In genomic region chr18:34978533-34978893, GRCh38 we compare ENCODE assay signal across 8 cellular contexts.
DNase-seq lines count a peak whose midpoint lies in the region; ATAC-seq, FAIRE-seq and TF ChIP-seq lines count a peak whose summit lies in the region.

No MANE protein-coding gene starts in this region.

- H3K36me3 ChIP-seq in HUES6 (ENCODE audit: control insufficient read depth, insufficient read depth, low read length) = no peaks in the 10 kb centered on the region
- H3K36me3 ChIP-seq in bronchial epithelial cell (ENCODE audit: control insufficient read depth, insufficient read depth, low read length) = no peaks in the 10 kb centered on the region

- no peak for TF ChIP-seq RAD21 in A549 (conservative IDR thresholded peaks at IDR 0.05 in 1 of 2, IDR thresholded peaks at IDR 0.05 in 1 of 2)

- H3K9me3 ChIP-seq in A549 (no peaks in the 10 kb centered on the region), HUES6 (ENCODE audit: control insufficient read depth, insufficient read depth, low read depth, low read length) (no peaks in the 10 kb centered on the region), mononuclear cell (ENCODE audit: low read depth, low read length) (no peaks in the 10 kb centered on the region)

- peak overlapping the region; percentile 90 for H3K4me2 ChIP-seq in A549

- no peak for TF ChIP-seq POLR2A in A549 (IDR thresholded peaks at IDR 0.05; ENCODE audit: low read length)

- no peak for DNase-seq in A549 (ENCODE audit: low read depth in 1 of 2, low spot score in 1 of 2)
- no peak for DNase-seq in bronchial epithelial cell (ENCODE audit: low read depth)
- no peak for DNase-seq in putamen (ENCODE audit: low spot score)
- DNase-seq in NCI-H1930 (lab: John Stamatoyannopoulos, UW) = no peak
- DNase-seq in effector CD8-positive, alpha-beta T cell (lab: John Stamatoyannopoulos, UW) = no peak

- peak; percentile 6 to 8; a peak in 3 of 6 replicates for ATAC-seq in A549
- no peak for ATAC-seq in activated CD4-positive, CD25-positive, alpha-beta regulatory T cell treated with anti-CD3 and anti-CD28 coated beads, Interleukin-2, amount 50 U/mL, for 24 hours

- peaks cover 12% of the 10 kb centered on the region for H3K4me1 ChIP-seq in A549
- H3K4me1 ChIP-seq in HUES6 (ENCODE audit: control insufficient read depth, insufficient read depth, low read length) = 0 out of 2 replicates have a peak, but pooled peaks cover 24% of the 10 kb centered on the region
- peaks cover 24% of the 10 kb centered on the region for H3K4me1 ChIP-seq in mononuclear cell (ENCODE audit: insufficient read depth, low read length)

- under 1% methylated on average over 5 of the region's 5 CpGs for WGBS in A549 (ENCODE audit: missing lambda C conversion rate)

- peaks cover 68% of the 10 kb centered on the region for H3K27me3 ChIP-seq in HUES6 (ENCODE audit: control insufficient read depth, insufficient read depth, low read length)
- peaks cover 26% of the 10 kb centered on the region for H3K27me3 ChIP-seq in bronchial epithelial cell (ENCODE audit: control insufficient read depth, insufficient read depth, low read length)
- H3K27me3 ChIP-seq in mononuclear cell (ENCODE audit: insufficient read depth, low read length) = peaks cover 17% of the 10 kb centered on the region

- H3K4me3 ChIP-seq in A549 = peak overlapping the region; percentile 57
- peak overlapping the region; percentile 95 for H3K4me3 ChIP-seq in HUES6 (ENCODE audit: low read depth, low read length)
- peak overlapping the region; percentile 32 for H3K4me3 ChIP-seq in bronchial epithelial cell (ENCODE audit: low read depth, low read length)
- peak overlapping the region; percentile 70 for H3K4me3 ChIP-seq in mononuclear cell (ENCODE audit: low read length)

- TF ChIP-seq EP300 in A549 (IDR thresholded peaks at IDR 0.05) = no peak

- POLR2A ChIA-PET in A549 (lab: Yijun Ruan, JAX) = interaction anchor here (0.6 to 1.4 kb wide), 2 partner anchors 63 to 365 kb away, joined by 3 to 4 read pairs; partner anchors contain the start of gene MAPRE2

- H3K27ac ChIP-seq in A549 (peak overlapping the region; percentile 45 to 83; a peak in 5 of 6 replicates), HUES6 (ENCODE audit: low read depth, low read length) (no peak overlapping the region)

- peak overlapping the region; percentile 32 for H3K9ac ChIP-seq in HUES6 (ENCODE audit: low read length)

- FAIRE-seq in A549 (lab: Jason Lieb, UNC) (no peak), bronchial epithelial cell (lab: Jason Lieb, UNC) (no peak)

- TF ChIP-seq CTCF in A549 (IDR thresholded peaks at IDR 0.05) (no peak), bronchial epithelial cell (IDR thresholded peaks at IDR 0.05; ENCODE audit: insufficient read depth, low read length, severe bottlenecking) (no peak)

- CTCF ChIA-PET in A549 (lab: Yijun Ruan, JAX) = interaction anchor here (1.0 kb wide), 1 partner anchor 14 kb away, joined by 3 read pairs; no protein-coding TSS in a partner anchor

TF ChIP-seq in A549, 52 proteins besides CTCF, POLR2A, EP300 and RAD21:
- no peak for TF ChIP-seq RFX5 (IDR thresholded peaks at IDR 0.05)
- TF ChIP-seq MAFK (IDR thresholded peaks at IDR 0.05; ENCODE audit: partially characterized antibody) = no peak
- TF ChIP-seq BHLHE40 (IDR thresholded peaks at IDR 0.05; ENCODE audit: low read depth, low read length) = no peak
- no peak for TF ChIP-seq ZFP36 (IDR thresholded peaks at IDR 0.05; ENCODE audit: borderline replicate concordance, partially characterized antibody)
- no peak for TF ChIP-seq SMC3 (IDR thresholded peaks at IDR 0.05)
- TF ChIP-seq HOXB13 (CRISPR knock-in tag; IDR thresholded peaks at IDR 0.05; ENCODE audit: low read depth) = no peak
- TF ChIP-seq E2F6 (IDR thresholded peaks at IDR 0.05; ENCODE audit: borderline replicate concordance, low read depth) = no peak
- TF ChIP-seq, protein P1, sequence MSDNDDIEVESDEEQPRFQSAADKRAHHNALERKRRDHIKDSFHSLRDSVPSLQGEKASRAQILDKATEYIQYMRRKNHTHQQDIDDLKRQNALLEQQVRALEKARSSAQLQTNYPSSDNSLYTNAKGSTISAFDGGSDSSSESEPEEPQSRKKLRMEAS (IDR thresholded peaks at IDR 0.05) = no peak
- no peak for TF ChIP-seq GATA3 (IDR thresholded peaks at IDR 0.05; ENCODE audit: borderline replicate concordance)
- TF ChIP-seq, protein P2, sequence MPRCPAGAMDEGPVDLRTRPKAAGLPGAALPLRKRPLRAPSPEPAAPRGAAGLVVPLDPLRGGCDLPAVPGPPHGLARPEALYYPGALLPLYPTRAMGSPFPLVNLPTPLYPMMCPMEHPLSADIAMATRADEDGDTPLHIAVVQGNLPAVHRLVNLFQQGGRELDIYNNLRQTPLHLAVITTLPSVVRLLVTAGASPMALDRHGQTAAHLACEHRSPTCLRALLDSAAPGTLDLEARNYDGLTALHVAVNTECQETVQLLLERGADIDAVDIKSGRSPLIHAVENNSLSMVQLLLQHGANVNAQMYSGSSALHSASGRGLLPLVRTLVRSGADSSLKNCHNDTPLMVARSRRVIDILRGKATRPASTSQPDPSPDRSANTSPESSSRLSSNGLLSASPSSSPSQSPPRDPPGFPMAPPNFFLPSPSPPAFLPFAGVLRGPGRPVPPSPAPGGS (IDR thresholded peaks at IDR 0.05) = no peak
- TF ChIP-seq KDM5A (IDR thresholded peaks at IDR 0.05) = no peak
- TF ChIP-seq MYC (IDR thresholded peaks at IDR 0.05; ENCODE audit: borderline replicate concordance, low read length) = no peak
- TF ChIP-seq ZSCAN20 (CRISPR knock-in tag; IDR thresholded peaks at IDR 0.05) = no peak
- TF ChIP-seq PHF8 (IDR thresholded peaks at IDR 0.05; ENCODE audit: borderline replicate concordance, low read depth) = no peak
- TF ChIP-seq RARB (CRISPR knock-in tag; IDR thresholded peaks at IDR 0.05) = no peak
- TF ChIP-seq RNF2 (IDR thresholded peaks at IDR 0.05; ENCODE audit: borderline replicate concordance, low read depth) = no peak
- no peak for TF ChIP-seq JUN (IDR thresholded peaks at IDR 0.05)
- TF ChIP-seq FOXS1 (CRISPR knock-in tag; IDR thresholded peaks at IDR 0.05) = no peak

Comparison
In these comparisons a context has a peak if more than half of its experiments do, and no peak if none do; other contexts are left out.
1. ATAC-seq: peak in A549 (2 of 2); none in activated CD4-positive, CD25-positive, alpha-beta regulatory T cell treated with anti-CD3 and anti-CD28 coated beads, Interleukin-2, amount 50 U/mL, for 24 hours (0 of 2).
2. H3K4me3 ChIP-seq: peak in every context shown above with its lines; median percentile 95 in HUES6; 70 in mononuclear cell; 57 in A549; 32 in bronchial epithelial cell.